In the genomic region with DNA sequence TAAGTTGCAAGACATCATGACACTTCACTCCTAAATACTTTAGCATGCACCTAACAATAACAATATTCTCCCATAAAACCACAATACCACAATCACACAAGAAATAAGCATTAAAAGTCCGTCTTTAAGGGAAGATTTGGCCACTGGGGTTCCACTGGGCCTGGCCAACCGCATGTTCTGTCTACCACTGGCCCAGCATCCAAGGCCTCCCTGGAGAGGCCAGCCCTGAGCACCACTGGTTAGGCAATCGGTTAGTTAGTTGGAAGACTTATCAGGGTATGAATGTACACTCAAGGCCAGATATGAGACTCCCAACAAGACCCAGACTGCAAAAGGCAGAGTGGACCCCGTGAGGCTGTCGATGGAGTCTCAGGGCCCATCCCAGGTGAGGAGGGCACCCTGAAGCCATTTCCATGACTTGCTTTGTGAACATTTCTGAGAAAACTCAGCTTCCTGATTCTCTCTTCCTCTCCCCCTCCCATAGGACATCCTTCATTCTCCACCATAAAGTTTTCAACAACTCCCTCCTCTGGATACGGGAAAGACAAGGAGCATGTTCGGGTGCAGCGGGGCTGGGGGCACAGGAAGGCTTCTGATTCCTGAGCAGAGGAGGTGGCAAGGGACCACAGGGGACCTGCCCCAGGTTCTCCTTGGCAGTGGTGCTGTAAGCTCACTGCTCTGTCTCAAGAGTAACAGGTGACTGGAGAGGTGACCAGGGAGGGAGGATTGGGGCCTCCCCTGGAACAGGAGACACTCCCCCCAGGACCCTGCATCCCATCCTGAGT, we compare ENCODE assay signal across 9 cellular contexts. TPM values are rescaled to one million over a fixed set of nuclear protein-coding genes. Genes with fewer than 3 reads are reported as not detected.
A peak's percentile ranks its signal among the peaks of the same experiment; 100 is the strongest.
DNase-seq lines count a peak whose midpoint lies in the region; ATAC-seq and TF ChIP-seq lines count a peak whose summit lies in the region.
"Had no signal": no experiment of that assay in that cellular context is flagged by ENCODE, and none has a peak within 500 bp of the region (broad histone marks: within the 10 kb centered on the region; RNA-seq: fewer than 3 reads in every experiment).

No MANE protein-coding gene starts in this region.

- TF ChIP-seq CTCF in choroid plexus epithelial cell (conservative IDR thresholded peaks at IDR 0.05; ENCODE audit: low read depth, low read length) (no peak), glutamatergic neuron (IDR thresholded peaks at IDR 0.05; ENCODE audit: partially characterized antibody, unreplicated experiment) (no peak)

- no peaks in the 10 kb centered on the region for H3K9me3 ChIP-seq in muscle layer of colon (ENCODE audit: low read length)

- H3K27me3 ChIP-seq in muscle layer of colon (ENCODE audit: control insufficient read depth in 1 of 2, insufficient read depth in 2 of 2, low read length in 2 of 2) = no peaks in the 10 kb centered on the region

- peaks cover 9% of the 10 kb centered on the region for H3K27me3 Mint-ChIP-seq in glutamatergic neuron (ENCODE audit: unreplicated experiment)

- DNase-seq in Right ventricle myocardium superior (peak; percentile 82), left cardiac atrium (no peak), choroid plexus epithelial cell (ENCODE audit: low read depth) (peak; percentile 65), glutamatergic neuron (no peak), HuH-7 (ENCODE audit: low spot score) (no peak), COLO668 (lab: John Stamatoyannopoulos, UW; ENCODE audit: unreplicated experiment) (no peak), SIG-M5 (lab: John Stamatoyannopoulos, UW) (no peak)
- DNase-seq: NCI-H748 treated with DMSO at 0.1 percent for 48 hours had no signal

- peaks cover 3% of the 10 kb centered on the region for H3K9me3 Mint-ChIP-seq in glutamatergic neuron (ENCODE audit: unreplicated experiment)

- peaks cover 15% of the 10 kb centered on the region for H3K4me1 Mint-ChIP-seq in glutamatergic neuron (ENCODE audit: low read depth, unreplicated experiment)

- H3K27ac Mint-ChIP-seq in glutamatergic neuron (ENCODE audit: unreplicated experiment) = no peak overlapping the region

- no peaks in the 10 kb centered on the region for H3K36me3 Mint-ChIP-seq in glutamatergic neuron (ENCODE audit: unreplicated experiment)

- peak overlapping the region; percentile 52 for H3K27ac ChIP-seq in muscle layer of colon (ENCODE audit: low read depth, low read length)

- no peak overlapping the region for H3K4me3 Mint-ChIP-seq in glutamatergic neuron (ENCODE audit: unreplicated experiment)

- ATAC-seq in Right ventricle myocardium superior (ENCODE audit: poor library complexity) (peak; percentile 35), left cardiac atrium (no peak)

- intact Hi-C loops in Right ventricle myocardium superior (cut with DNase I) (no loop called here), left cardiac atrium (cut with DNase I) (no loop called here)

- H3K4me3 ChIP-seq in choroid plexus epithelial cell (ENCODE audit: low read depth, low read length) = no peak overlapping the region
- H3K4me3 ChIP-seq in muscle layer of colon (ENCODE audit: low read depth in 1 of 2, low read length in 2 of 2) = no peak overlapping the region

- H3K4me1 ChIP-seq in muscle layer of colon (ENCODE audit: insufficient read depth, low read length) = peaks cover 81% of the 10 kb centered on the region

- no peak overlapping the region for H3K9ac ChIP-seq in muscle layer of colon (ENCODE audit: low read length)

- peaks cover 7% of the 10 kb centered on the region for H3K36me3 ChIP-seq in muscle layer of colon (ENCODE audit: insufficient read depth, low read length)

RNA-seq across cellular contexts. Expression of gene PXN, which starts 5.9 kb away (rescaled TPM):
- total RNA-seq in Right ventricle myocardium superior (47.1 TPM), left cardiac atrium (10 to 100 TPM; 70.3 to 86.1 TPM), glutamatergic neuron (ENCODE audit: unreplicated experiment) (39.5 TPM)

RNA-seq across cellular contexts. Expression of gene RNU4-2, which starts 32.1 kb away (rescaled TPM):
- total RNA-seq in Right ventricle myocardium superior (41,112 TPM), left cardiac atrium (over 10,000 TPM; 14,688 to 67,133 TPM), glutamatergic neuron (ENCODE audit: unreplicated experiment) (8,083 TPM)

RNA-seq across cellular contexts. Expression of gene RNU4-1, which starts 33.4 kb away (rescaled TPM):
- total RNA-seq in Right ventricle myocardium superior = 3,793 TPM
- 1,000 to 10,000 TPM; 1,261 to 6,779 TPM for total RNA-seq in left cardiac atrium
- 5,722 TPM for total RNA-seq in glutamatergic neuron (ENCODE audit: unreplicated experiment)

RNA-seq across cellular contexts. Expression of gene SIRT4, which starts 42.5 kb away (rescaled TPM):
- total RNA-seq in Right ventricle myocardium superior (8.6 TPM), left cardiac atrium (1 to 10 TPM; 2.8 to 5.8 TPM), glutamatergic neuron (ENCODE audit: unreplicated experiment) (3.8 TPM)

RNA-seq across cellular contexts. Expression of gene RPLP0, which starts 58.7 kb away (rescaled TPM):
- total RNA-seq in Right ventricle myocardium superior (693 TPM), left cardiac atrium (1,000 to 10,000 TPM; 1,049 to 1,054 TPM), glutamatergic neuron (ENCODE audit: unreplicated experiment) (1,238 TPM)

Comparison
In these comparisons a context has a peak if more than half of its experiments do, and no peak if none do; other contexts are left out.
1. DNase-seq: peak in Right ventricle myocardium superior (single experiment) and choroid plexus epithelial cell (single experiment); none in left cardiac atrium (single experiment), glutamatergic neuron (single experiment), HuH-7 (single experiment), COLO668 (single experiment) and SIG-M5 (single experiment).